ENCODE assay signal across 8 cellular contexts in genomic region chr6:15691250-15691869, GRCh38. TPM values are rescaled to one million over a fixed set of nuclear protein-coding genes. Genes with fewer than 3 reads are reported as not detected.
DNase-seq lines count a peak whose midpoint lies in the region; ATAC-seq and TF ChIP-seq lines count a peak whose summit lies in the region.

No MANE protein-coding gene starts in this region.

- intact Hi-C loops in left colon (cut with DNase I, micrococcal nuclease) = loop anchor here in 1 of 2 donors (5.0 kb wide), 2 partner anchors 491 to 516 kb away; no protein-coding TSS in a partner anchor

- ATAC-seq in GM18909 (IDR thresholded peaks at IDR 0.05; ENCODE audit: poor library complexity, unreplicated experiment) = peak; percentile 97
- peak; percentile 95 for ATAC-seq in HG03280 (IDR thresholded peaks at IDR 0.05; ENCODE audit: unreplicated experiment)
- peak; percentile 93 for ATAC-seq in left colon

- peak; percentile 100 for TF ChIP-seq CTCF in AG09319 (IDR thresholded peaks at IDR 0.05; ENCODE audit: low read depth, low read length)

- DNase-seq in AG09319 (ENCODE audit: extremely low read depth, low read depth) = peak; percentile 84
- DNase-seq in NCI-H345 treated with DMSO at 0.1 percent for 48 hours (lab: John Stamatoyannopoulos, UW; ENCODE audit: unreplicated experiment) = peak; percentile 4
- peak; percentile 62 for DNase-seq in activated CD4-positive, CD25-positive, alpha-beta regulatory T cell treated with anti-CD3 and anti-CD28 coated beads, Interleukin-2, amount 50 U/mL, for 16 hours (ENCODE audit: low read depth, low spot score)
- peak; percentile 87 for DNase-seq in cerebellar cortex (ENCODE audit: low spot score)
- DNase-seq in left colon = peak; percentile 80 to 84
- DNase-seq in stimulated activated CD4-positive, alpha-beta T cell treated with anti-CD3 and anti-CD28 coated beads, Interleukin-2, amount 100 ng/mL, for 24 hours = peak; percentile 79 to 81

RNA-seq across cellular contexts. Expression of gene DTNBP1, which starts 28.5 kb away (rescaled TPM):
- total RNA-seq in left colon = 10 to 100 TPM; 21.0 to 26.9 TPM

Comparison
In these comparisons a context has a peak if more than half of its experiments do, and no peak if none do; other contexts are left out.
1. Peak in every context shown above with its lines: DNase-seq and ATAC-seq.
2. DNase-seq: peak in every context shown above with its lines; median percentile 87 in cerebellar cortex; 84 in AG09319; 82 in left colon; 80 in stimulated activated CD4-positive, alpha-beta T cell treated with anti-CD3 and anti-CD28 coated beads, Interleukin-2, amount 100 ng/mL, for 24 hours; 62 in activated CD4-positive, CD25-positive, alpha-beta regulatory T cell treated with anti-CD3 and anti-CD28 coated beads, Interleukin-2, amount 50 U/mL, for 16 hours; 4 in NCI-H345 treated with DMSO at 0.1 percent for 48 hours.